13 cellular contexts compared by ENCODE assay signal in genomic region chr6:10847684-10848083, GRCh38. TPM values are rescaled to one million over a fixed set of nuclear protein-coding genes. Genes with fewer than 3 reads are reported as not detected.
DNase-seq lines count a peak whose midpoint lies in the region; ATAC-seq, FAIRE-seq and TF ChIP-seq lines count a peak whose summit lies in the region.
"Had no signal": no experiment of that assay in that cellular context is flagged by ENCODE, and none has a peak within 500 bp of the region (broad histone marks: within the 10 kb centered on the region; RNA-seq: fewer than 3 reads in every experiment).

No MANE protein-coding gene starts in this region.

- TF ChIP-seq RAD21 in Ishikawa (IDR thresholded peaks at IDR 0.05; ENCODE audit: low read depth) (peak; percentile 24; the same call in 1 of the 2 replicates), GM12878 (IDR thresholded peaks at IDR 0.05; ENCODE audit: insufficient read depth, low read depth, low read length) (0 out of 2 replicates have a peak, but pooled peaks have one; percentile 13)

- H3K4me1 ChIP-seq in GM12878 (ENCODE audit: control insufficient read depth, insufficient read depth, low read length) (no peaks in the 10 kb centered on the region), psoas muscle (no peaks in the 10 kb centered on the region)

- RAD21 ChIA-PET in GM12878 (lab: Charles Lee; ENCODE audit: unreplicated experiment), result interaction anchor here (0.8 to 1.2 kb wide), 2 partner anchors 216 to 222 kb away, joined by 3 read pairs; no protein-coding TSS in a partner anchor

- no peak for ATAC-seq in GM12878
- ATAC-seq in psoas muscle, result no peak

- no peak overlapping the region for H3K27ac ChIP-seq in GM12878 (ENCODE audit: control insufficient read depth, insufficient read depth)
- H3K27ac ChIP-seq in psoas muscle, result no peak overlapping the region
- H3K27ac ChIP-seq: BLaER1 treated with 17β-estradiol and CSF1 and Interleukin-3, amounts not matched to agents 10 nM and 100 nM had no signal

- H3K36me3 ChIP-seq in GM12878 (ENCODE audit: control insufficient read depth in 2 of 2, insufficient read depth in 2 of 2, low read length in 1 of 2) (no peaks in the 10 kb centered on the region), psoas muscle (ENCODE audit: insufficient read depth in 1 of 2, low read depth in 1 of 2) (no peaks in the 10 kb centered on the region)

- no peak for TF ChIP-seq POLR2A in GM12878 (IDR thresholded peaks at IDR 0.05; ENCODE audit: low read depth, low read length)

- H3K9ac ChIP-seq in GM12878 (ENCODE audit: control insufficient read depth, insufficient read depth, low read length), result no peak overlapping the region
- H3K9ac ChIP-seq: BLaER1 treated with 17β-estradiol and CSF1 and Interleukin-3, amounts not matched to agents 10 nM and 100 nM had no signal

- TF ChIP-seq EP300 in Ishikawa (IDR thresholded peaks at IDR 0.05; ENCODE audit: borderline replicate concordance) (no peak), GM12878 (IDR thresholded peaks at IDR 0.05; ENCODE audit: borderline replicate concordance in 1 of 2, control insufficient read depth in 1 of 2, low read depth in 2 of 2, low read length in 2 of 2) (no peak)

- BruUV-seq in GM12878 (replicated peaks; lab: Mats Ljungman, UMichigan), result no TSS peak

- H3K4me2 ChIP-seq in GM12878 (ENCODE audit: control insufficient read depth, insufficient read depth), result no peak overlapping the region
- H3K4me2 ChIP-seq: BLaER1 treated with 17β-estradiol and CSF1 and Interleukin-3, amounts not matched to agents 10 nM and 100 nM had no signal

- H3K79me2 ChIP-seq in GM12878 (ENCODE audit: control insufficient read depth, insufficient read depth, low read length), result no peaks in the 10 kb centered on the region

- TF ChIP-seq CTCF in GM12878 (IDR thresholded peaks at IDR 0.05 in 2 of 3, conservative IDR thresholded peaks at IDR 0.05 in 1 of 3; ENCODE audit: control insufficient read depth in 2 of 3, extremely low read depth in 1 of 3, insufficient read depth in 1 of 3, low read depth in 3 of 3, low read length in 3 of 3) (no peak; a peak in 1 of 6 replicates), psoas muscle (IDR thresholded peaks at IDR 0.05) (peak; percentile 13)

- SMC1A ChIA-PET in GM12878 (lab: Charles Lee; ENCODE audit: uncharacterized antibody, unreplicated experiment), result interaction anchor here (0.5 to 1.8 kb wide), 3 partner anchors 9 to 219 kb away, joined by 3 to 5 read pairs (median 4); partner anchors contain the start of gene MAK

- 50% methylated on average over 2 of the region's 3 CpGs for WGBS in GM12878 (ENCODE audit: insufficient coverage, insufficient replicate concordance, low lambda C conversion rate, missing lambda C conversion rate)
- WGBS in psoas muscle, 3 donors, result 80 to 81% (median 80%) methylated on average over 3 of the region's 3 CpGs

- in situ Hi-C loops in GM12878 (cut with MboI), result no loop called here

- peak; percentile 1 for DNase-seq in NOMO-1 treated with DMSO at 0.1 percent for 48 hours (lab: John Stamatoyannopoulos, UW; ENCODE audit: unreplicated experiment)
- no peak for DNase-seq in NOMO-1 treated with dmso at 0.1 percent for 144 hours (lab: John Stamatoyannopoulos, UW; ENCODE audit: unreplicated experiment)
- DNase-seq in GM12878 (ENCODE audit: low read depth, low spot score), result no peak
- DNase-seq in psoas muscle, result no peak
- DNase-seq in SIG-M5 (lab: John Stamatoyannopoulos, UW), result no peak
- no peak for DNase-seq in amniotic stem cell (lab: John Stamatoyannopoulos, UW)
- no peak for DNase-seq in activated effector memory CD4-positive, alpha-beta T cell treated with anti-CD3 and anti-CD28 coated beads, Interleukin-2, amount 50 U/mL, for 16 hours
- DNase-seq: cerebellar nuclear complex; midbrain; stimulated activated naive CD4-positive, alpha-beta T cell treated with Interleukin-2 at 50 U/mL for 16 hours had no signal

- no peaks in the 10 kb centered on the region for H3K9me3 ChIP-seq in GM12878 (replicated peaks; ENCODE audit: control insufficient read depth, insufficient read depth, low read length)
- no peaks in the 10 kb centered on the region for H3K9me3 ChIP-seq in psoas muscle

- no peaks in the 10 kb centered on the region for H4K20me1 ChIP-seq in GM12878 (ENCODE audit: control insufficient read depth, insufficient read depth)
- H4K20me1 ChIP-seq: BLaER1 treated with 17β-estradiol and CSF1 and Interleukin-3, amounts not matched to agents 10 nM and 100 nM had no signal

- FAIRE-seq in GM12878 (lab: Jason Lieb, UNC), result no peak

- H2AFZ ChIP-seq in GM12878 (ENCODE audit: control insufficient read depth, low read depth, low read length), result no peak overlapping the region

- no peaks in the 10 kb centered on the region for H3K27me3 ChIP-seq in GM12878 (replicated peaks in 1 of 2; ENCODE audit: control insufficient read depth in 2 of 2, insufficient read depth in 2 of 2, low read length in 1 of 2)
- no peaks in the 10 kb centered on the region for H3K27me3 ChIP-seq in psoas muscle (ENCODE audit: insufficient read depth in 3 of 3, low read length in 2 of 3)
- H3K27me3 ChIP-seq: BLaER1 treated with 17β-estradiol and CSF1 and Interleukin-3, amounts not matched to agents 10 nM and 100 nM had no signal

- POLR2A ChIA-PET in GM12878 (lab: Charles Lee), result no interaction called here

- intact Hi-C loops in GM12878 (cut with micrococcal nuclease; ENCODE audit: unreplicated experiment), result loop anchor here (1.0 kb wide), 1 partner anchor 222 kb away; no protein-coding TSS in a partner anchor
- intact Hi-C loops in psoas muscle (cut with DNase I), result no loop called here

- CTCF ChIA-PET in GM12878 (lab: Yijun Ruan, JAX), result interaction anchor here (1.2 to 3.8 kb wide), 5 partner anchors 104 to 221 kb away, joined by 3 to 20 read pairs (median 5); no protein-coding TSS in a partner anchor

- no peak overlapping the region for H3K4me3 ChIP-seq in GM12878
- no peak overlapping the region for H3K4me3 ChIP-seq in psoas muscle
- H3K4me3 ChIP-seq: BLaER1 treated with 17β-estradiol and CSF1 and Interleukin-3, amounts not matched to agents 10 nM and 100 nM had no signal

TF ChIP-seq in GM12878, 131 proteins besides CTCF, POLR2A, EP300 and RAD21 (continues in another document):
- no peak for TF ChIP-seq RAD51 (IDR thresholded peaks at IDR 0.05)

RNA-seq across cellular contexts. Expression of gene MAK, which starts 9.3 kb away (rescaled TPM):
- total RNA-seq in GM12878 (2013; cell fraction: nucleolus; rRNA removed), result not detected in 2 replicates
- total RNA-seq in GM12878 (2014; rRNA removed) (0.11 TPM in 2 replicates), GM12878 (2014; rRNA removed; fragmentation: Illumina TruSeq; extraction: Trizol) (0.05 and 0.13 TPM in 2 replicates), GM12878 (2021) (0.05 and 0.08 TPM in 2 replicates), psoas muscle (under 1 TPM in 1 of 4 donors, not detected in 3; 0.09 TPM)
- polyA plus RNA-seq in GM12878 (2011; ENCODE audit: low read depth), result 0.09 TPM
- polyA plus RNA-seq in GM12878 (2011; rRNA removed) (0.03 TPM in 1 of 2 replicates, not detected in the other), GM12878 (2014; fragmentation: Illumina TruSeq; extraction: Trizol) (0.09 and 0.21 TPM in 2 replicates), GM12878 (2014; fragmentation: Nextera tagmentation; extraction: Ambion mirVana) (under 1 TPM; 0.13 to 0.32 TPM), GM12878 (2014; rRNA removed) (0.01 and 0.03 TPM in 2 replicates), GM12878 (2016; fragmentation: Nextera tagmentation; extraction: Ambion mirVana) (under 1 TPM; 0.20 to 0.90 TPM), psoas muscle (under 1 TPM in 2 of 3 donors, not detected in 1; 0.01 to 0.03 TPM)
- polyA plus RNA-seq in GM12878 (2011; cell fraction: cytosol; rRNA removed), result 0.02 and 0.04 TPM in 2 replicates
- 0.03 TPM in 1 of 2 replicates, not detected in the other for polyA plus RNA-seq in GM12878 (2011; cell fraction: nucleus; rRNA removed)
- 0.03 and 0.09 TPM in 2 replicates for polyA plus RNA-seq in GM12878 (2012)
- polyA minus RNA-seq in GM12878 (2011; rRNA and poly(A)+ RNA removed), result 0.10 TPM in 1 of 2 replicates, not detected in the other
- not detected in 2 replicates for polyA minus RNA-seq in GM12878 (2011; cell fraction: cytosol; rRNA and poly(A)+ RNA removed)
- polyA minus RNA-seq in GM12878 (2011; cell fraction: nucleus; rRNA and poly(A)+ RNA removed), result not detected in 2 replicates
- total RNA-seq: glomerular endothelial cell had no signal

RNA-seq across cellular contexts. Expression of gene GCM2, which starts 34.2 kb away (rescaled TPM):
- total RNA-seq in GM12878 (2013; cell fraction: nucleolus; rRNA removed), result not detected in 2 replicates
- not detected in 2 replicates for total RNA-seq in GM12878 (2014; rRNA removed)
- total RNA-seq in GM12878 (2014; rRNA removed; fragmentation: Illumina TruSeq; extraction: Trizol), result not detected in 2 replicates
- not detected in 2 replicates for total RNA-seq in GM12878 (2021)
- not detected for polyA plus RNA-seq in GM12878 (2011; ENCODE audit: low read depth)
- not detected in 2 replicates for polyA plus RNA-seq in GM12878 (2011; rRNA removed)
- polyA plus RNA-seq in GM12878 (2011; cell fraction: cytosol; rRNA removed), result not detected in 2 replicates
- not detected in 2 replicates for polyA plus RNA-seq in GM12878 (2011; cell fraction: nucleus; rRNA removed)
- not detected in 2 replicates for polyA plus RNA-seq in GM12878 (2012)
- polyA plus RNA-seq in GM12878 (2014; fragmentation: Illumina TruSeq; extraction: Trizol), result not detected in 2 replicates
- not detected for polyA plus RNA-seq in GM12878 (2014; fragmentation: Nextera tagmentation; extraction: Ambion mirVana)
- polyA plus RNA-seq in GM12878 (2014; rRNA removed), result not detected in 2 replicates
- not detected for polyA plus RNA-seq in GM12878 (2016; fragmentation: Nextera tagmentation; extraction: Ambion mirVana)
- not detected in 2 replicates for polyA minus RNA-seq in GM12878 (2011; rRNA and poly(A)+ RNA removed)
- not detected in 2 replicates for polyA minus RNA-seq in GM12878 (2011; cell fraction: cytosol; rRNA and poly(A)+ RNA removed)
- polyA minus RNA-seq in GM12878 (2011; cell fraction: nucleus; rRNA and poly(A)+ RNA removed), result not detected in 2 replicates
- not detected for total RNA-seq in psoas muscle
- polyA plus RNA-seq in psoas muscle, result not detected
- total RNA-seq: glomerular endothelial cell had no signal

RNA-seq across cellular contexts. Expression of gene SYCP2L, which starts 39.2 kb away (rescaled TPM):
- 5.0 and 6.7 TPM in 2 replicates for total RNA-seq in GM12878 (2013; cell fraction: nucleolus; rRNA removed)
- total RNA-seq in GM12878 (2014; rRNA removed) (not detected in 2 replicates), GM12878 (2014; rRNA removed; fragmentation: Illumina TruSeq; extraction: Trizol) (not detected in 2 replicates), GM12878 (2021) (not detected in 2 replicates), psoas muscle (under 1 TPM in 3 of 4 donors, not detected in 1; 0.08 to 0.99 (median 0.60) TPM)
- not detected for polyA plus RNA-seq in GM12878 (2011; ENCODE audit: low read depth)
- polyA plus RNA-seq in GM12878 (2011; rRNA removed) (0.12 and 0.72 TPM in 2 replicates), GM12878 (2014; fragmentation: Illumina TruSeq; extraction: Trizol) (0.04 TPM in 1 of 2 replicates, not detected in the other), GM12878 (2014; fragmentation: Nextera tagmentation; extraction: Ambion mirVana) (not detected), GM12878 (2014; rRNA removed) (0.03 TPM in 1 of 2 replicates, not detected in the other), GM12878 (2016; fragmentation: Nextera tagmentation; extraction: Ambion mirVana) (not detected), psoas muscle (under 1 TPM; 0.12 to 0.25 (median 0.13) TPM)
- 0.03 and 0.05 TPM in 2 replicates for polyA plus RNA-seq in GM12878 (2011; cell fraction: cytosol; rRNA removed)
- polyA plus RNA-seq in GM12878 (2011; cell fraction: nucleus; rRNA removed), result 0.23 and 0.30 TPM in 2 replicates
- 0.08 and 0.11 TPM in 2 replicates for polyA plus RNA-seq in GM12878 (2012)
- 0.37 TPM in 1 of 2 replicates, not detected in the other for polyA minus RNA-seq in GM12878 (2011; rRNA and poly(A)+ RNA removed)
- not detected in 2 replicates for polyA minus RNA-seq in GM12878 (2011; cell fraction: cytosol; rRNA and poly(A)+ RNA removed)
- 0.38 and 0.85 TPM in 2 replicates for polyA minus RNA-seq in GM12878 (2011; cell fraction: nucleus; rRNA and poly(A)+ RNA removed)
